In genomic region chr10:7460006-7460405, GRCh38 we compare ENCODE assay signal across 2 cellular contexts.
TF ChIP-seq lines count a peak whose summit lies in the region.

No MANE protein-coding gene starts in this region.

TF ChIP-seq in GM23338, 12 proteins besides CTCF, POLR2A, EP300 and RAD21 (continued from another document):
- TF ChIP-seq REST (IDR thresholded peaks at IDR 0.05; ENCODE audit: unreplicated experiment): no peak
- no peak for TF ChIP-seq ZNF114 (CRISPR knock-in tag; IDR thresholded peaks at IDR 0.05)
- TF ChIP-seq EZH2phosphoT487 (IDR thresholded peaks at IDR 0.05; ENCODE audit: unreplicated experiment): no peak
- no peak for TF ChIP-seq JUNB (IDR thresholded peaks at IDR 0.05; ENCODE audit: unreplicated experiment)
- no peak for TF ChIP-seq ZNF331 (CRISPR knock-in tag; IDR thresholded peaks at IDR 0.05; ENCODE audit: low read depth)
- no peak for TF ChIP-seq EZH2 (IDR thresholded peaks at IDR 0.05; ENCODE audit: low read depth, unreplicated experiment)
- no peak for TF ChIP-seq ZNF462 (CRISPR knock-in tag; IDR thresholded peaks at IDR 0.05)
TF ChIP-seq in GM23338: peak in this region for 0.

TF ChIP-seq in WTC11, 78 proteins besides CTCF, POLR2A, EP300 and RAD21 (continued from another document):
- TF ChIP-seq MLX (CRISPR knock-in tag; IDR thresholded peaks at IDR 0.05) (no peak), NFATC4 (CRISPR knock-in tag; IDR thresholded peaks at IDR 0.05) (no peak), ZNF532 (CRISPR knock-in tag; IDR thresholded peaks at IDR 0.05; ENCODE audit: borderline replicate concordance) (no peak), ZBTB21 (CRISPR knock-in tag; IDR thresholded peaks at IDR 0.05; ENCODE audit: borderline replicate concordance) (no peak), ESRRA (CRISPR knock-in tag; IDR thresholded peaks at IDR 0.05; ENCODE audit: borderline replicate concordance) (no peak), SP1 (CRISPR knock-in tag; conservative IDR thresholded peaks at IDR 0.05) (no peak), CDX4 (CRISPR knock-in tag; IDR thresholded peaks at IDR 0.05; ENCODE audit: borderline replicate concordance) (no peak), ATF2 (CRISPR knock-in tag; IDR thresholded peaks at IDR 0.05; ENCODE audit: borderline replicate concordance, low read depth) (no peak), KAT7 (CRISPR knock-in tag; IDR thresholded peaks at IDR 0.05; ENCODE audit: borderline replicate concordance) (no peak), FOXJ3 (CRISPR knock-in tag; IDR thresholded peaks at IDR 0.05; ENCODE audit: borderline replicate concordance) (no peak), MAX (CRISPR knock-in tag; IDR thresholded peaks at IDR 0.05) (no peak), RORB (CRISPR knock-in tag; IDR thresholded peaks at IDR 0.05) (no peak)
